ENCODE assay signal across 8 cellular contexts in genomic region chr12:24561411-24561871, GRCh38.
A peak's percentile ranks its signal among the peaks of the same experiment; 100 is the strongest.
DNase-seq lines count a peak whose midpoint lies in the region; ATAC-seq and TF ChIP-seq lines count a peak whose summit lies in the region.

No MANE protein-coding gene starts in this region.

- POLR2A ChIA-PET in MCF 10A (lab: Yijun Ruan, JAX): interaction anchor here (0.6 to 1.1 kb wide), 2 partner anchors 8 to 12 kb away, joined by 5 read pairs; no protein-coding TSS in a partner anchor

- peak overlapping the region; percentile 77 for H3K4me3 Mint-ChIP-seq in MCF 10A (ENCODE audit: unreplicated experiment)

- no peaks in the 10 kb centered on the region for H3K27me3 Mint-ChIP-seq in MCF 10A (ENCODE audit: insufficient read depth, unreplicated experiment)

- peak overlapping the region; percentile 81 to 94 (median 88) for H3K27ac ChIP-seq in stomach

- H3K9me3 ChIP-seq in stomach: no peaks in the 10 kb centered on the region

- no peaks in the 10 kb centered on the region for H3K36me3 Mint-ChIP-seq in MCF 10A (ENCODE audit: insufficient read depth, unreplicated experiment)

- peaks cover 0 to 33% (median 26%) of the 10 kb centered on the region in 4 donors for H3K4me1 ChIP-seq in stomach

- H3K27me3 ChIP-seq in kidney epithelial cell (ENCODE audit: control insufficient read depth, insufficient read depth, low read length) (no peaks in the 10 kb centered on the region), stomach (peaks cover 0 to 22% (median 8%) of the 10 kb centered on the region in 3 donors)

- WGBS in stomach, 5 donors: 1 to 2% (median 1%) methylated on average over 15 of the region's 15 CpGs

- no TSS peak for BruUV-seq in MCF 10A (replicated peaks; lab: Mats Ljungman, UMichigan)

- TF ChIP-seq CTCF in AG10803 (conservative IDR thresholded peaks at IDR 0.05; ENCODE audit: low read length): no peak
- TF ChIP-seq CTCF in MCF 10A (IDR thresholded peaks at IDR 0.05; ENCODE audit: unreplicated experiment): no peak
- TF ChIP-seq CTCF in kidney epithelial cell (IDR thresholded peaks at IDR 0.05; ENCODE audit: insufficient read depth, low read length, poor library complexity, severe bottlenecking): no peak
- TF ChIP-seq CTCF in stomach (IDR thresholded peaks at IDR 0.05): no peak

- ATAC-seq in activated CD4-positive, CD25-positive, alpha-beta regulatory T cell treated with anti-CD3 and anti-CD28 coated beads, Interleukin-2, amount 50 U/mL, for 24 hours: no peak
- ATAC-seq in HG03108 (IDR thresholded peaks at IDR 0.05; ENCODE audit: unreplicated experiment): no peak
- no peak for ATAC-seq in GM19463 (IDR thresholded peaks at IDR 0.05; ENCODE audit: unreplicated experiment)

- no peak overlapping the region for H3K27ac Mint-ChIP-seq in MCF 10A (ENCODE audit: low read depth, unreplicated experiment)

- H3K36me3 ChIP-seq in kidney epithelial cell (ENCODE audit: control insufficient read depth, insufficient read depth, low read length) (no peaks in the 10 kb centered on the region), stomach (no peaks in the 10 kb centered on the region)

- H3K4me3 ChIP-seq in AG10803 (ENCODE audit: low read length) (peak overlapping the region; percentile 74), kidney epithelial cell (ENCODE audit: low read depth, low read length) (peak overlapping the region; percentile 87), stomach (peak overlapping the region; percentile 80 to 90 (median 90))

- CTCF ChIA-PET in MCF 10A (lab: Yijun Ruan, JAX): interaction anchor here (0.6 to 0.7 kb wide), 3 partner anchors 45 to 1896 kb away, joined by 3 read pairs; no protein-coding TSS in a partner anchor

- TF ChIP-seq POLR2A in stomach (IDR thresholded peaks at IDR 0.05): no peak

- peak; percentile 7 for DNase-seq in AG10803 (ENCODE audit: low read depth)
- DNase-seq in HuH-7.5 (ENCODE audit: low spot score): peak; percentile 56
- DNase-seq in MCF 10A (ENCODE audit: unreplicated experiment): peak; percentile 9
- DNase-seq in kidney epithelial cell (ENCODE audit: low read depth): no peak
- no peak for DNase-seq in stomach

- no peaks in the 10 kb centered on the region for H3K9me3 Mint-ChIP-seq in MCF 10A (ENCODE audit: unreplicated experiment)

- no peak for TF ChIP-seq EP300 in stomach (IDR thresholded peaks at IDR 0.05)

- intact Hi-C loops in MCF 10A (cut with micrococcal nuclease) (no loop called here), stomach (cut with DNase I; ENCODE audit: low total_unique reads) (no loop called here)

- peaks cover 8% of the 10 kb centered on the region for H3K4me1 Mint-ChIP-seq in MCF 10A (ENCODE audit: insufficient read depth, unreplicated experiment)

Comparison
In these comparisons a context has a peak if more than half of its experiments do, and no peak if none do; other contexts are left out.
1. DNase-seq: peak in AG10803 (single experiment), HuH-7.5 (single experiment) and MCF 10A (single experiment); none in kidney epithelial cell (single experiment) and stomach (single experiment).
2. Peak in every context shown above with its lines, with median percentiles within 50 percentile points of each other: H3K4me3 ChIP-seq.